In the genomic region with DNA sequence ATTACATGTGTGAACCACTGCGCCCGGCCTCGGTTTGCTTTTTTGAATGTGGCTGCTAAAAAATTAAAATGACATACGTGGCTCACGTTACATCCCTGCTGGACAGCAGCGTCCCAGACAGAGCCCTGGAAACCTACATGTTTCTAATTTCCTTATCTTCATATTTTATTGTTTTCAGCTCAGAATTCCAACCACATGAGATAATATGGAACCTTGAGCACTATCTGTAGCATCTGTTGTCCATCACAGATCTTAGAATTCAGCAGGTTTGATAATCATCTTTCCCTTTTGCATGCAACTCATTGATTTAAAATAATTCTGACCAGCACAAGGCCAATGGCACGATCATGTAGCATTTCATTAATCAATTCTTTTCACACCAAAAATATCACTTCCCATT, we compare ENCODE assay signal across 32 cellular contexts. TPM values are rescaled to one million over a fixed set of nuclear protein-coding genes. Genes with fewer than 3 reads are reported as not detected.
"Had no signal": no experiment of that assay in that cellular context is flagged by ENCODE, and none has a peak within 500 bp of the region (broad histone marks: within the 10 kb centered on the region; RNA-seq: fewer than 3 reads in every experiment).

No MANE protein-coding gene starts in this region.

- H3K36me3 ChIP-seq: esophagus squamous epithelium, heart right ventricle, lower lobe of right lung, prostate gland, right atrium auricular region, stomach, thyroid gland had no signal

- H3K9me3 ChIP-seq: esophagus squamous epithelium, heart right ventricle, lower lobe of right lung, mucosa of descending colon, prostate gland, right atrium auricular region, stomach, thyroid gland had no signal

- H3K4me2 ChIP-seq: smooth muscle cell had no signal

- DNase-seq: dermis blood vessel endothelial cell; effector memory CD4-positive, alpha-beta T cell; esophagus squamous epithelium; foreskin melanocyte; glutamatergic neuron; heart right ventricle; hippocampal formation; immature natural killer cell; left ventricle myocardium superior; lower lobe of right lung; mucosa of descending colon; naive thymus-derived CD4-positive, alpha-beta T cell; nephron progenitor cell; nucleus accumbens; stimulated activated CD4-positive, alpha-beta T cell treated with anti-CD3 and anti-CD28 coated beads, Interleukin-2, amount 100 ng/mL, for 24 hours; stimulated activated CD4-positive, alpha-beta T cell treated with anti-CD3 and anti-CD28 coated beads, Interleukin-4, amount 100 ng/mL, for 24 hours; stimulated activated naive CD4-positive, alpha-beta T cell treated with Interleukin-2 at 50 U/mL for 16 hours; stomach; thyroid gland had no signal

- H3K4me1 ChIP-seq: esophagus squamous epithelium, lower lobe of right lung, prostate gland, thyroid gland had no signal

- H3K4me3 Mint-ChIP-seq: immature natural killer cell; naive thymus-derived CD4-positive, alpha-beta T cell; nephron progenitor cell; stimulated activated effector memory CD8-positive, alpha-beta T cell treated with anti-CD3 and anti-CD28 coated beads, Interleukin-12 subunit alpha, Interleukin-12 subunit beta, amount 100 ng/mL, for 72 hours; type B pancreatic cell had no signal

- H3K27me3 ChIP-seq: esophagus squamous epithelium, right atrium auricular region, stomach, thyroid gland had no signal

- H3K27ac Mint-ChIP-seq: immature natural killer cell; naive thymus-derived CD4-positive, alpha-beta T cell; nephron progenitor cell; stimulated activated effector memory CD8-positive, alpha-beta T cell treated with anti-CD3 and anti-CD28 coated beads, Interleukin-12 subunit alpha, Interleukin-12 subunit beta, amount 100 ng/mL, for 72 hours; type B pancreatic cell had no signal

- H3K4me3 ChIP-seq: coronary artery, esophagus squamous epithelium, heart right ventricle, lower lobe of right lung, mucosa of descending colon, prostate gland, right atrium auricular region, smooth muscle cell, stomach, thyroid gland had no signal

- FAIRE-seq: endothelial cell of umbilical vein, keratinocyte had no signal

- ATAC-seq: heart right ventricle; left ventricle myocardium superior; lower lobe of right lung; mucosa of descending colon; naive thymus-derived CD4-positive, alpha-beta T cell; sciatic nerve; stimulated activated effector memory CD8-positive, alpha-beta T cell treated with anti-CD3 and anti-CD28 coated beads, Interleukin-12 subunit alpha, Interleukin-12 subunit beta, amount 100 ng/mL, for 72 hours had no signal

- H3K9me3 Mint-ChIP-seq: immature natural killer cell; stimulated activated effector memory CD8-positive, alpha-beta T cell treated with anti-CD3 and anti-CD28 coated beads, Interleukin-12 subunit alpha, Interleukin-12 subunit beta, amount 100 ng/mL, for 72 hours had no signal

- H3K27me3 Mint-ChIP-seq: type B pancreatic cell had no signal

- H3K36me3 Mint-ChIP-seq: immature natural killer cell; naive thymus-derived CD4-positive, alpha-beta T cell; type B pancreatic cell had no signal

- H3K27ac ChIP-seq: coronary artery, esophagus squamous epithelium, heart right ventricle, lower lobe of right lung, prostate gland, right atrium auricular region, stomach, thyroid gland had no signal

RNA-seq across cellular contexts. Expression of gene CCR6, which starts 25.9 kb away (rescaled TPM):
- total RNA-seq: dermis blood vessel endothelial cell, endothelial cell of umbilical vein, epithelial cell of proximal tubule, left ventricle myocardium superior, osteocyte, prostate gland, sciatic nerve, smooth muscle cell, temporal lobe, urinary bladder had no signal
- polyA plus RNA-seq: endothelial cell of umbilical vein, heart right ventricle, keratinocyte, smooth muscle cell had no signal
